Comparison of ENCODE assay signal across 9 cellular contexts in genomic region chr6:20409427-20409971, GRCh38. TPM values are rescaled to one million over a fixed set of nuclear protein-coding genes. Genes with fewer than 3 reads are reported as not detected.
A peak's percentile ranks its signal among the peaks of the same experiment; 100 is the strongest.
DNase-seq lines count a peak whose midpoint lies in the region; ATAC-seq, FAIRE-seq and TF ChIP-seq lines count a peak whose summit lies in the region.
"Had no signal": no experiment of that assay in that cellular context is flagged by ENCODE, and none has a peak within 500 bp of the region (broad histone marks: within the 10 kb centered on the region; RNA-seq: fewer than 3 reads in every experiment).

No MANE protein-coding gene starts in this region.

- no peak for DNase-seq in activated naive CD4-positive, alpha-beta T cell treated with Interleukin-2 at 50 U/mL for 16 hours
- peak; percentile 15 for DNase-seq in activated CD8-positive, alpha-beta T cell treated with anti-CD3 and anti-CD28 coated beads for 36 hours
- DNase-seq in stimulated activated naive CD8-positive, alpha-beta T cell treated with anti-CD3 and anti-CD28 coated beads, Interleukin-15, amount 100 ng/mL, for 72 hours: peak in 1 of 2 donors; percentile 15
- DNase-seq in HepG2 (ENCODE audit: low spot score) (no peak), NCI-H146 (lab: John Stamatoyannopoulos, UW) (no peak), mesenteric fat pad (ENCODE audit: low spot score) (no peak)

- H3K36me3 Mint-ChIP-seq in activated naive CD4-positive, alpha-beta T cell treated with anti-CD3 and anti-CD28 coated beads, Interleukin-2, amount 50 U/mL, for 24 hours: peaks cover 16% of the 10 kb centered on the region
- H3K36me3 Mint-ChIP-seq in activated CD8-positive, alpha-beta T cell treated with anti-CD3 and anti-CD28 coated beads for 36 hours (ENCODE audit: low read depth): peaks cover 64% of the 10 kb centered on the region

- TF ChIP-seq EP300 in HepG2 (IDR thresholded peaks at IDR 0.05; ENCODE audit: low read depth in 2 of 2, low read length in 2 of 2): no peak
- TF ChIP-seq EP300 in HepG2 (CRISPR knock-in tag; IDR thresholded peaks at IDR 0.05; ENCODE audit: borderline replicate concordance): no peak

- H3K4me3 Mint-ChIP-seq in activated naive CD4-positive, alpha-beta T cell treated with anti-CD3 and anti-CD28 coated beads, Interleukin-2, amount 50 U/mL, for 24 hours: peak overlapping the region; percentile 42
- H3K4me3 Mint-ChIP-seq in activated CD8-positive, alpha-beta T cell treated with anti-CD3 and anti-CD28 coated beads for 36 hours: peak overlapping the region; percentile 36
- peak overlapping the region; percentile 29 to 49 for H3K4me3 Mint-ChIP-seq in stimulated activated naive CD8-positive, alpha-beta T cell treated with anti-CD3 and anti-CD28 coated beads, Interleukin-15, amount 100 ng/mL, for 72 hours

- TF ChIP-seq POLR2A in HepG2 (IDR thresholded peaks at IDR 0.05; ENCODE audit: insufficient read depth in 1 of 2, low read depth in 2 of 2, low read length in 2 of 2): no peak

- POLR2A ChIA-PET in activated CD8-positive, alpha-beta T cell treated with anti-CD3 and anti-CD28 coated beads for 36 hours (lab: Charles Lee): interaction anchor here (1.0 kb wide), 1 partner anchor 90 kb away, joined by 3 read pairs; no protein-coding TSS in a partner anchor
- POLR2A ChIA-PET in HepG2 (lab: Yijun Ruan, JAX): no interaction called here

- no peak for TF ChIP-seq RAD21 in HepG2 (CRISPR knock-in tag; IDR thresholded peaks at IDR 0.05)

- WGBS in HepG2 (ENCODE audit: low lambda C conversion rate): 97% methylated on average over 6 of the region's 6 CpGs

- H3K9me3 ChIP-seq in HepG2 (ENCODE audit: low read length): no peaks in the 10 kb centered on the region

- H3K9me3 Mint-ChIP-seq in activated naive CD4-positive, alpha-beta T cell treated with anti-CD3 and anti-CD28 coated beads, Interleukin-2, amount 50 U/mL, for 24 hours: no peaks in the 10 kb centered on the region
- no peaks in the 10 kb centered on the region for H3K9me3 Mint-ChIP-seq in activated CD8-positive, alpha-beta T cell treated with anti-CD3 and anti-CD28 coated beads for 36 hours
- no peaks in the 10 kb centered on the region for H3K9me3 Mint-ChIP-seq in stimulated activated naive CD8-positive, alpha-beta T cell treated with anti-CD3 and anti-CD28 coated beads, Interleukin-15, amount 100 ng/mL, for 72 hours

- H3K27ac Mint-ChIP-seq in activated naive CD4-positive, alpha-beta T cell treated with anti-CD3 and anti-CD28 coated beads, Interleukin-2, amount 50 U/mL, for 24 hours: no peak overlapping the region
- peak overlapping the region; percentile 74 for H3K27ac Mint-ChIP-seq in activated CD8-positive, alpha-beta T cell treated with anti-CD3 and anti-CD28 coated beads for 36 hours
- peak overlapping the region in 1 of 2 donors; percentile 25 for H3K27ac Mint-ChIP-seq in stimulated activated naive CD8-positive, alpha-beta T cell treated with anti-CD3 and anti-CD28 coated beads, Interleukin-15, amount 100 ng/mL, for 72 hours

- no peak overlapping the region for H3K4me3 ChIP-seq in HepG2 (replicated peaks in 1 of 3; ENCODE audit: insufficient read depth in 1 of 3, low read depth in 2 of 3, low read length in 3 of 3)

- H3K27me3 Mint-ChIP-seq in activated naive CD4-positive, alpha-beta T cell treated with anti-CD3 and anti-CD28 coated beads, Interleukin-2, amount 50 U/mL, for 24 hours: no peaks in the 10 kb centered on the region
- no peaks in the 10 kb centered on the region for H3K27me3 Mint-ChIP-seq in activated CD8-positive, alpha-beta T cell treated with anti-CD3 and anti-CD28 coated beads for 36 hours
- no peaks in the 10 kb centered on the region for H3K27me3 Mint-ChIP-seq in stimulated activated naive CD8-positive, alpha-beta T cell treated with anti-CD3 and anti-CD28 coated beads, Interleukin-15, amount 100 ng/mL, for 72 hours

- H3K27ac ChIP-seq in HepG2 (ENCODE audit: extremely low read length, insufficient read depth, low read length): no peak overlapping the region
- H3K27ac ChIP-seq: C4-2B had no signal

- no peaks in the 10 kb centered on the region for H3K27me3 ChIP-seq in HepG2 (ENCODE audit: control insufficient read depth in 1 of 2, insufficient read depth in 2 of 2, low read length in 2 of 2)

- no peak for TF ChIP-seq CTCF in activated CD8-positive, alpha-beta T cell treated with anti-CD3 and anti-CD28 coated beads for 36 hours (IDR thresholded peaks at IDR 0.05)
- TF ChIP-seq CTCF in HepG2 (CRISPR knock-in tag; IDR thresholded peaks at IDR 0.05): no peak

- in situ Hi-C loops in HepG2 (cut with HindIII; ENCODE audit: extremely low pct_ligation_motif_present, low pct_unique_long_range_greater_than_20kb): no loop called here

- H3K4me2 ChIP-seq in HepG2 (ENCODE audit: low read depth, low read length): no peak overlapping the region

- H3K4me1 ChIP-seq in HepG2 (ENCODE audit: insufficient read depth, low read length): peaks cover 18% of the 10 kb centered on the region; the same call in 1 of the 2 replicates

- CTCF ChIA-PET in activated CD8-positive, alpha-beta T cell treated with anti-CD3 and anti-CD28 coated beads for 36 hours (lab: Charles Lee): interaction anchor here (1.0 to 1.2 kb wide), 2 partner anchors 114 to 119 kb away, joined by 3 to 8 read pairs; no protein-coding TSS in a partner anchor
- CTCF ChIA-PET in HepG2 (lab: Yijun Ruan, JAX; ENCODE audit: low intra/inter-chr PET ratio, low total read pairs): no interaction called here

- peaks cover 99% of the 10 kb centered on the region for H3K79me2 ChIP-seq in HepG2 (ENCODE audit: insufficient read depth, low read length)

- BruUV-seq in HepG2 (replicated peaks; lab: Mats Ljungman, UMichigan): no TSS peak

- intact Hi-C loops in activated CD8-positive, alpha-beta T cell treated with anti-CD3 and anti-CD28 coated beads for 36 hours (cut with micrococcal nuclease): no loop called here
- intact Hi-C loops in HepG2 (cut with micrococcal nuclease; ENCODE audit: unreplicated experiment): loop anchor here (10.0 kb wide), 1 partner anchor 605 kb away; no protein-coding TSS in a partner anchor

- no peak for FAIRE-seq in HepG2 (lab: Jason Lieb, UNC)

- peaks cover 8% of the 10 kb centered on the region for H4K20me1 ChIP-seq in HepG2 (ENCODE audit: insufficient read depth, low read length)

- H3K9ac ChIP-seq in HepG2 (ENCODE audit: insufficient read depth, low read depth, low read length): no peak overlapping the region

- H3K4me1 Mint-ChIP-seq in activated naive CD4-positive, alpha-beta T cell treated with anti-CD3 and anti-CD28 coated beads, Interleukin-2, amount 50 U/mL, for 24 hours: peaks cover 77% of the 10 kb centered on the region
- peaks cover 72% of the 10 kb centered on the region for H3K4me1 Mint-ChIP-seq in activated CD8-positive, alpha-beta T cell treated with anti-CD3 and anti-CD28 coated beads for 36 hours (ENCODE audit: low read depth)
- H3K4me1 Mint-ChIP-seq in stimulated activated naive CD8-positive, alpha-beta T cell treated with anti-CD3 and anti-CD28 coated beads, Interleukin-15, amount 100 ng/mL, for 72 hours: peaks cover 78% of the 10 kb centered on the region

- peak; percentile 89 for ATAC-seq in HG03066 (IDR thresholded peaks at IDR 0.05; ENCODE audit: low read depth, unreplicated experiment)
- ATAC-seq in activated CD8-positive, alpha-beta T cell treated with anti-CD3 and anti-CD28 coated beads for 36 hours: peak; percentile 79
- peak; percentile 92 for ATAC-seq in stimulated activated naive CD8-positive, alpha-beta T cell treated with anti-CD3 and anti-CD28 coated beads, Interleukin-15, amount 100 ng/mL, for 72 hours
- no peak for ATAC-seq in HepG2

- H3K36me3 ChIP-seq in HepG2 (replicated peaks in 1 of 2; ENCODE audit: control insufficient read depth in 1 of 2, insufficient read depth in 2 of 2, low read length in 2 of 2): peaks cover 2 to 35% of the 10 kb centered on the region in 2 experiments; a peak in 3 of 5 replicates

- no peak overlapping the region for H2AFZ ChIP-seq in HepG2 (ENCODE audit: low read length)

TF ChIP-seq in HepG2, 621 proteins besides CTCF, POLR2A, EP300 and RAD21:
- TF ChIP-seq SMARCE1 (IDR thresholded peaks at IDR 0.05; ENCODE audit: borderline replicate concordance) (no peak), CBX5 (CRISPR knock-in tag; IDR thresholded peaks at IDR 0.05; ENCODE audit: borderline replicate concordance) (no peak), ZNF296 (CRISPR knock-in tag; conservative IDR thresholded peaks at IDR 0.05) (no peak), DDIT3 (CRISPR knock-in tag; IDR thresholded peaks at IDR 0.05) (no peak), ZNF496 (CRISPR knock-in tag; IDR thresholded peaks at IDR 0.05; ENCODE audit: insufficient replicate concordance) (no peak), ZFYVE20 (CRISPR knock-in tag; IDR thresholded peaks at IDR 0.05; ENCODE audit: borderline replicate concordance, low read depth) (no peak)

RNA-seq across cellular contexts. Expression of gene E2F3, which starts 7.8 kb away (rescaled TPM):
- 10 to 100 TPM; 16.0 to 17.0 TPM for total RNA-seq in activated CD8-positive, alpha-beta T cell treated with anti-CD3 and anti-CD28 coated beads for 36 hours
- total RNA-seq in HepG2 (2016; rRNA removed; fragmentation: Illumina TruSeq; extraction: Trizol) (12.7 and 14.2 TPM in 2 replicates), mesenteric fat pad (15.6 TPM)
- 3.9 and 4.1 TPM in 2 replicates for total RNA-seq in HepG2 (2016; cell fraction: cytosol; rRNA removed; fragmentation: Illumina TruSeq; extraction: Trizol; ENCODE audit: low read depth)
- 12.3 and 12.7 TPM in 2 replicates for total RNA-seq in HepG2 (2016; cell fraction: insoluble cytoplasmic fraction; rRNA removed; fragmentation: Illumina TruSeq; extraction: Trizol)
- total RNA-seq in HepG2 (2016; cell fraction: membrane; rRNA removed; fragmentation: Illumina TruSeq; extraction: Trizol): 7.4 and 7.6 TPM in 2 replicates
- 18.9 and 19.8 TPM in 2 replicates for total RNA-seq in HepG2 (2016; cell fraction: nucleus; rRNA removed; fragmentation: Illumina TruSeq; extraction: Trizol)
- polyA plus RNA-seq in HepG2 (2011; rRNA removed): 6.9 and 8.5 TPM in 2 replicates
- polyA plus RNA-seq in HepG2 (2011; cell fraction: cytosol; rRNA removed): 3.5 and 4.6 TPM in 2 replicates
- polyA plus RNA-seq in HepG2 (2011; cell fraction: nucleus; rRNA removed): 11.4 and 11.9 TPM in 2 replicates
- polyA plus RNA-seq in HepG2 (2012): 6.5 TPM in 2 replicates
- polyA plus RNA-seq in HepG2 (2016; cell fraction: cytosol; fragmentation: Illumina TruSeq; extraction: Trizol; ENCODE audit: low read depth): 0.54 and 0.65 TPM in 2 replicates
- polyA plus RNA-seq in HepG2 (2016; cell fraction: insoluble cytoplasmic fraction; fragmentation: Illumina TruSeq; extraction: Trizol; ENCODE audit: low read depth): 14.7 and 15.7 TPM in 2 replicates
- polyA plus RNA-seq in HepG2 (2016; cell fraction: membrane; fragmentation: Illumina TruSeq; extraction: Trizol; ENCODE audit: low read depth): 3.0 and 3.5 TPM in 2 replicates
- 42.2 and 42.9 TPM in 2 replicates for polyA plus RNA-seq in HepG2 (2016; cell fraction: nucleus; fragmentation: Illumina TruSeq; extraction: Trizol; ENCODE audit: insufficient read depth, low read depth)
- 5.7 and 12.9 TPM in 2 replicates for polyA minus RNA-seq in HepG2 (2011; rRNA and poly(A)+ RNA removed; ENCODE audit: low replicate concordance)
- 6.1 and 6.4 TPM in 2 replicates for polyA minus RNA-seq in HepG2 (2011; cell fraction: cytosol; rRNA and poly(A)+ RNA removed)
- polyA minus RNA-seq in HepG2 (2011; cell fraction: nucleus; rRNA and poly(A)+ RNA removed): 10.7 TPM in 2 replicates
